Comparison of ENCODE assay signal across 8 cellular contexts in genomic region chr12:11758838-11759509, GRCh38.
DNase-seq lines count a peak whose midpoint lies in the region; ATAC-seq and TF ChIP-seq lines count a peak whose summit lies in the region.

No MANE protein-coding gene starts in this region.

- H3K79me2 ChIP-seq in SU-DHL-6 (ENCODE audit: insufficient read depth, low read length): no peaks in the 10 kb centered on the region

- DNase-seq in breast epithelium (ENCODE audit: low spot score in 2 of 2) (no peak), MCF 10A (ENCODE audit: unreplicated experiment) (no peak), left lung (peak in 1 of 2 donors; percentile 47), uterus (peak in 1 of 2 donors; percentile 46), NCI-H1048 (lab: John Stamatoyannopoulos, UW) (no peak), inferior parietal cortex (ENCODE audit: extremely low spot score) (no peak)

- H3K27me3 Mint-ChIP-seq in MCF 10A (ENCODE audit: insufficient read depth, unreplicated experiment): no peaks in the 10 kb centered on the region

- H3K9me2 ChIP-seq in SU-DHL-6 (replicated peaks; ENCODE audit: insufficient read depth, low read length): no peaks in the 10 kb centered on the region

- H3K27ac ChIP-seq in breast epithelium (peak overlapping the region; percentile 69 to 71), SU-DHL-6 (ENCODE audit: low read depth, low read length) (peak overlapping the region; percentile 63), left lung (peak overlapping the region; percentile 70 to 76), uterus (peak overlapping the region; percentile 80 to 88)

- no peaks in the 10 kb centered on the region for H3K27me3 ChIP-seq in breast epithelium
- H3K27me3 ChIP-seq in SU-DHL-6 (ENCODE audit: low read length): no peaks in the 10 kb centered on the region
- H3K27me3 ChIP-seq in left lung: no peaks in the 10 kb centered on the region
- no peaks in the 10 kb centered on the region for H3K27me3 ChIP-seq in uterus

- H3K9me3 ChIP-seq in breast epithelium (no peaks in the 10 kb centered on the region), SU-DHL-6 (ENCODE audit: insufficient read depth, low read length) (no peaks in the 10 kb centered on the region), left lung (no peaks in the 10 kb centered on the region), uterus (no peaks in the 10 kb centered on the region)

- no peak for TF ChIP-seq POLR2A in breast epithelium (IDR thresholded peaks at IDR 0.05)
- TF ChIP-seq POLR2A in uterus (IDR thresholded peaks at IDR 0.05): no peak

- no peaks in the 10 kb centered on the region for H3K36me3 Mint-ChIP-seq in MCF 10A (ENCODE audit: insufficient read depth, unreplicated experiment)

- H3F3A ChIP-seq in SU-DHL-6 (ENCODE audit: insufficient read depth): no peaks in the 10 kb centered on the region

- H3K4me3 ChIP-seq in breast epithelium (no peak overlapping the region), SU-DHL-6 (ENCODE audit: insufficient read depth, low read length, poor library complexity, severe bottlenecking) (no peak overlapping the region), left lung (no peak overlapping the region), uterus (no peak overlapping the region)

- H3K4me1 ChIP-seq in breast epithelium (peaks cover 0 to 15% of the 10 kb centered on the region in 2 donors), left lung (peaks cover 15 to 83% of the 10 kb centered on the region in 2 donors), uterus (peaks cover 0 to 14% of the 10 kb centered on the region in 2 donors)

- H2AFZ ChIP-seq in SU-DHL-6 (ENCODE audit: low read depth, low read length, severe bottlenecking): peak overlapping the region; percentile 13

- no peak overlapping the region for H3K4me3 Mint-ChIP-seq in MCF 10A (ENCODE audit: unreplicated experiment)

- no peaks in the 10 kb centered on the region for H4K20me1 ChIP-seq in SU-DHL-6 (ENCODE audit: low read depth, low read length)

- BruUV-seq in MCF 10A (replicated peaks; lab: Mats Ljungman, UMichigan): no TSS peak

- no peak for TF ChIP-seq CTCF in breast epithelium (IDR thresholded peaks at IDR 0.05)
- no peak for TF ChIP-seq CTCF in MCF 10A (IDR thresholded peaks at IDR 0.05; ENCODE audit: unreplicated experiment)
- TF ChIP-seq CTCF in SU-DHL-6 (IDR thresholded peaks at IDR 0.05; ENCODE audit: insufficient read depth, low read length, poor library complexity, severe bottlenecking): no peak
- TF ChIP-seq CTCF in left lung (IDR thresholded peaks at IDR 0.05): no peak
- no peak for TF ChIP-seq CTCF in uterus (IDR thresholded peaks at IDR 0.05)

- intact Hi-C loops in breast epithelium (cut with DNase I; ENCODE audit: low total_unique reads): no loop called here
- intact Hi-C loops in MCF 10A (cut with micrococcal nuclease): no loop called here
- intact Hi-C loops in left lung (cut with DNase I): no loop called here
- intact Hi-C loops in uterus (cut with DNase I; ENCODE audit: low total_unique reads): no loop called here

- peak overlapping the region; percentile 19; the same call in 1 of the 2 replicates for H3K9ac ChIP-seq in SU-DHL-6 (ENCODE audit: low read length)

- H3K4me1 Mint-ChIP-seq in MCF 10A (ENCODE audit: insufficient read depth, unreplicated experiment): no peaks in the 10 kb centered on the region

- ATAC-seq in left lung (no peak), HG03039 (IDR thresholded peaks at IDR 0.05; ENCODE audit: unreplicated experiment) (no peak)

- POLR2A ChIA-PET in MCF 10A (lab: Yijun Ruan, JAX): interaction anchor here (1.0 kb wide), 1 partner anchor 20 kb away, joined by 3 read pairs; no protein-coding TSS in a partner anchor

- no peaks in the 10 kb centered on the region for H3K9me3 Mint-ChIP-seq in MCF 10A (ENCODE audit: unreplicated experiment)

- no peak overlapping the region for H3K27ac Mint-ChIP-seq in MCF 10A (ENCODE audit: low read depth, unreplicated experiment)

- H3K4me2 ChIP-seq in SU-DHL-6 (ENCODE audit: low read depth, low read length, poor library complexity, severe bottlenecking): peak overlapping the region; percentile 46

- no peaks in the 10 kb centered on the region for H3K36me3 ChIP-seq in breast epithelium
- no peaks in the 10 kb centered on the region for H3K36me3 ChIP-seq in SU-DHL-6 (ENCODE audit: low read length)
- peaks cover 0 to 18% of the 10 kb centered on the region in 2 donors for H3K36me3 ChIP-seq in left lung
- no peaks in the 10 kb centered on the region for H3K36me3 ChIP-seq in uterus

- CTCF ChIA-PET in MCF 10A (lab: Yijun Ruan, JAX): interaction anchor here (0.6 kb wide), 1 partner anchor 75 kb away, joined by 3 read pairs; no protein-coding TSS in a partner anchor
